In genomic region chr1:85202864-85203255, GRCh38 we compare ENCODE assay signal across 1 cellular context.
TF ChIP-seq lines count a peak whose summit lies in the region.

No MANE protein-coding gene starts in this region.

TF ChIP-seq in K562, 482 proteins besides CTCF, POLR2A, EP300 and RAD21:
- TF ChIP-seq FIP1L1 (IDR thresholded peaks at IDR 0.05; ENCODE audit: low read depth, low read length, poor library complexity, severe bottlenecking) (no peak), FOXK2 (conservative IDR thresholded peaks at IDR 0.05 in 1 of 2, IDR thresholded peaks at IDR 0.05 in 1 of 2; ENCODE audit: low read depth in 2 of 2) (no peak), HDAC8 (tag; IDR thresholded peaks at IDR 0.05) (no peak), MYNN (IDR thresholded peaks at IDR 0.05) (no peak), MYNN (CRISPR knock-in tag; IDR thresholded peaks at IDR 0.05) (no peak), PCBP2 (IDR thresholded peaks at IDR 0.05; ENCODE audit: low read depth, low read length, poor library complexity, severe bottlenecking) (no peak), SRSF1 (IDR thresholded peaks at IDR 0.05; ENCODE audit: low read depth, low read length) (no peak)
- TF ChIP-seq, protein P1, sequence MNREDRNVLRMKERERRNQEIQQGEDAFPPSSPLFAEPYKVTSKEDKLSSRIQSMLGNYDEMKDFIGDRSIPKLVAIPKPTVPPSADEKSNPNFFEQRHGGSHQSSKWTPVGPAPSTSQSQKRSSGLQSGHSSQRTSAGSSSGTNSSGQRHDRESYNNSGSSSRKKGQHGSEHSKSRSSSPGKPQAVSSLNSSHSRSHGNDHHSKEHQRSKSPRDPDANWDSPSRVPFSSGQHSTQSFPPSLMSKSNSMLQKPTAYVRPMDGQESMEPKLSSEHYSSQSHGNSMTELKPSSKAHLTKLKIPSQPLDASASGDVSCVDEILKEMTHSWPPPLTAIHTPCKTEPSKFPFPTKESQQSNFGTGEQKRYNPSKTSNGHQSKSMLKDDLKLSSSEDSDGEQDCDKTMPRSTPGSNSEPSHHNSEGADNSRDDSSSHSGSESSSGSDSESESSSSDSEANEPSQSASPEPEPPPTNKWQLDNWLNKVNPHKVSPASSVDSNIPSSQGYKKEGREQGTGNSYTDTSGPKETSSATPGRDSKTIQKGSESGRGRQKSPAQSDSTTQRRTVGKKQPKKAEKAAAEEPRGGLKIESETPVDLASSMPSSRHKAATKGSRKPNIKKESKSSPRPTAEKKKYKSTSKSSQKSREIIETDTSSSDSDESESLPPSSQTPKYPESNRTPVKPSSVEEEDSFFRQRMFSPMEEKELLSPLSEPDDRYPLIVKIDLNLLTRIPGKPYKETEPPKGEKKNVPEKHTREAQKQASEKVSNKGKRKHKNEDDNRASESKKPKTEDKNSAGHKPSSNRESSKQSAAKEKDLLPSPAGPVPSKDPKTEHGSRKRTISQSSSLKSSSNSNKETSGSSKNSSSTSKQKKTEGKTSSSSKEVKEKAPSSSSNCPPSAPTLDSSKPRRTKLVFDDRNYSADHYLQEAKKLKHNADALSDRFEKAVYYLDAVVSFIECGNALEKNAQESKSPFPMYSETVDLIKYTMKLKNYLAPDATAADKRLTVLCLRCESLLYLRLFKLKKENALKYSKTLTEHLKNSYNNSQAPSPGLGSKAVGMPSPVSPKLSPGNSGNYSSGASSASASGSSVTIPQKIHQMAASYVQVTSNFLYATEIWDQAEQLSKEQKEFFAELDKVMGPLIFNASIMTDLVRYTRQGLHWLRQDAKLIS (CRISPR knock-in tag; IDR thresholded peaks at IDR 0.05) = no peak
